1 cellular context compared by ENCODE assay signal in the genomic region with DNA sequence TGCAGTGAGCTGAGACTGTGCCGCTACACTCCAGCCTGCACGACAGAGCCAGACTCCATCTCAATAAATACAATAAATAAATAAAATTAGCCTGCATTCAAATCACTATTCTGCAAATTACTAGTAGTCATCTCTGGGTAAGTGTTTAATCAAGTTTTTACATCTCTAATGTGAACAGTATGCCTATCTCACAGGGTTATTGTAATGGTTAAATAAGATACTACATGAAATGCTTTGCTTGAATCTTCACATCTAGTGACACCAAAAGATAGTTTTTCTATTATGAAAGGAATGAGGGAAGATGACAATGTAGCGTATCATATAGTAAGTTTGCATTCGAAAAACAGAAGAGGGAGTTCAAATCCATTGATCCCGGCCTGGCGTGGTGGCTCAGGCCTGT.
TF ChIP-seq lines count a peak whose summit lies in the region.

No MANE protein-coding gene starts in this region.

TF ChIP-seq in HCT116, 20 proteins besides CTCF, POLR2A, EP300 and RAD21 (continued from another document):
- no peak for TF ChIP-seq ZNF274 (IDR thresholded peaks at IDR 0.05; ENCODE audit: low read depth, low read length)
